1 cellular context compared by ENCODE assay signal in genomic region chr1:229557913-229558414, GRCh38.
TF ChIP-seq lines count a peak whose summit lies in the region.

No MANE protein-coding gene starts in this region.

TF ChIP-seq in HepG2, 621 proteins besides CTCF, POLR2A, EP300 and RAD21 (continued from another document and continues in another):
- no peak for TF ChIP-seq ZBTB4 (CRISPR knock-in tag; IDR thresholded peaks at IDR 0.05; ENCODE audit: borderline replicate concordance)
- TF ChIP-seq ZNF597 (CRISPR knock-in tag; IDR thresholded peaks at IDR 0.05), result no peak
- TF ChIP-seq ZNF121 (CRISPR knock-in tag; IDR thresholded peaks at IDR 0.05), result no peak
- peak; percentile 56; the same call in 1 of the 2 replicates for TF ChIP-seq GABPB1 (CRISPR knock-in tag; IDR thresholded peaks at IDR 0.05)
- no peak for TF ChIP-seq ZMAT5 (CRISPR knock-in tag; IDR thresholded peaks at IDR 0.05; ENCODE audit: borderline replicate concordance, low read depth)
- TF ChIP-seq PATZ1 (CRISPR knock-in tag; IDR thresholded peaks at IDR 0.05), result no peak
- no peak for TF ChIP-seq ZFP41 (CRISPR knock-in tag; IDR thresholded peaks at IDR 0.05; ENCODE audit: borderline replicate concordance)
- no peak for TF ChIP-seq MTF1 (CRISPR knock-in tag; IDR thresholded peaks at IDR 0.05)
- TF ChIP-seq KLF13 (CRISPR knock-in tag; IDR thresholded peaks at IDR 0.05), result no peak
- no peak for TF ChIP-seq HDAC2 (CRISPR knock-in tag; IDR thresholded peaks at IDR 0.05)
- no peak for TF ChIP-seq ZNF317 (CRISPR knock-in tag; IDR thresholded peaks at IDR 0.05)
- TF ChIP-seq ZNF550 (CRISPR knock-in tag; IDR thresholded peaks at IDR 0.05; ENCODE audit: borderline replicate concordance), result no peak
- TF ChIP-seq POGK (CRISPR knock-in tag; conservative IDR thresholded peaks at IDR 0.05), result no peak; the same call in 1 of the 2 replicates
- no peak for TF ChIP-seq PRDM4 (CRISPR knock-in tag; IDR thresholded peaks at IDR 0.05; ENCODE audit: borderline replicate concordance)
- TF ChIP-seq SOX5 (CRISPR knock-in tag; IDR thresholded peaks at IDR 0.05; ENCODE audit: borderline replicate concordance), result no peak
- no peak for TF ChIP-seq ZNF343 (CRISPR knock-in tag; IDR thresholded peaks at IDR 0.05)
- peak; percentile 55 for TF ChIP-seq ZFY (CRISPR knock-in tag; IDR thresholded peaks at IDR 0.05)
- TF ChIP-seq RBFOX2 (IDR thresholded peaks at IDR 0.05; ENCODE audit: low read depth, low read length), result peak; percentile 11; the same call in 1 of the 2 replicates
- no peak for TF ChIP-seq ZNF335 (CRISPR knock-in tag; IDR thresholded peaks at IDR 0.05)
- no peak for TF ChIP-seq ZNF367 (CRISPR knock-in tag; IDR thresholded peaks at IDR 0.05; ENCODE audit: borderline replicate concordance)
- TF ChIP-seq CCDC6 (CRISPR knock-in tag; IDR thresholded peaks at IDR 0.05), result no peak
- no peak for TF ChIP-seq HNF1A (IDR thresholded peaks at IDR 0.05; ENCODE audit: low read depth)
- TF ChIP-seq HNF1A (CRISPR knock-in tag; IDR thresholded peaks at IDR 0.05; ENCODE audit: borderline replicate concordance), result no peak
- TF ChIP-seq ATF4 (CRISPR knock-in tag; IDR thresholded peaks at IDR 0.05), result no peak
- no peak for TF ChIP-seq SRF (IDR thresholded peaks at IDR 0.05; ENCODE audit: low read depth, low read length)
- TF ChIP-seq ZFP37 (CRISPR knock-in tag; IDR thresholded peaks at IDR 0.05; ENCODE audit: borderline replicate concordance), result no peak
- TF ChIP-seq GTF3A (CRISPR knock-in tag; conservative IDR thresholded peaks at IDR 0.05), result 0 out of 2 replicates have a peak, but pooled peaks have one; percentile 5
- TF ChIP-seq ZKSCAN8 (CRISPR knock-in tag; IDR thresholded peaks at IDR 0.05; ENCODE audit: borderline replicate concordance), result no peak
- no peak for TF ChIP-seq ZNF766 (CRISPR knock-in tag; IDR thresholded peaks at IDR 0.05; ENCODE audit: borderline replicate concordance)
- TF ChIP-seq ZNF709 (CRISPR knock-in tag; IDR thresholded peaks at IDR 0.05), result no peak
- 0 out of 2 replicates have a peak, but pooled peaks have one; percentile 3 for TF ChIP-seq ZNF678 (CRISPR knock-in tag; IDR thresholded peaks at IDR 0.05)
- no peak for TF ChIP-seq ZNF251 (CRISPR knock-in tag; IDR thresholded peaks at IDR 0.05)
- no peak for TF ChIP-seq HBP1 (CRISPR knock-in tag; IDR thresholded peaks at IDR 0.05; ENCODE audit: low read depth)
- peak; percentile 51; the same call in 1 of the 2 replicates for TF ChIP-seq ZFX (CRISPR knock-in tag; IDR thresholded peaks at IDR 0.05; ENCODE audit: low read depth)
- peak; percentile 49 for TF ChIP-seq SAP130 (CRISPR knock-in tag; IDR thresholded peaks at IDR 0.05; ENCODE audit: low read depth)
- TF ChIP-seq ZNF362 (CRISPR knock-in tag; IDR thresholded peaks at IDR 0.05; ENCODE audit: borderline replicate concordance), result no peak
- TF ChIP-seq HOXA5 (CRISPR knock-in tag; IDR thresholded peaks at IDR 0.05), result no peak
- no peak for TF ChIP-seq ZNF562 (CRISPR knock-in tag; IDR thresholded peaks at IDR 0.05; ENCODE audit: borderline replicate concordance)
- TF ChIP-seq ZNF703 (CRISPR knock-in tag; IDR thresholded peaks at IDR 0.05; ENCODE audit: borderline replicate concordance), result no peak
- TF ChIP-seq ZSCAN22 (CRISPR knock-in tag; IDR thresholded peaks at IDR 0.05), result no peak
- no peak for TF ChIP-seq NONO (IDR thresholded peaks at IDR 0.05)
- TF ChIP-seq NONO (CRISPR knock-in tag; conservative IDR thresholded peaks at IDR 0.05), result no peak
- no peak for TF ChIP-seq ZNF558 (CRISPR knock-in tag; IDR thresholded peaks at IDR 0.05; ENCODE audit: borderline replicate concordance)
- TF ChIP-seq ZNF20 (CRISPR knock-in tag; IDR thresholded peaks at IDR 0.05), result no peak
- no peak for TF ChIP-seq ZNF383 (CRISPR knock-in tag; IDR thresholded peaks at IDR 0.05; ENCODE audit: borderline replicate concordance)
